Comparison of ENCODE assay signal across 18 cellular contexts in the genomic region with DNA sequence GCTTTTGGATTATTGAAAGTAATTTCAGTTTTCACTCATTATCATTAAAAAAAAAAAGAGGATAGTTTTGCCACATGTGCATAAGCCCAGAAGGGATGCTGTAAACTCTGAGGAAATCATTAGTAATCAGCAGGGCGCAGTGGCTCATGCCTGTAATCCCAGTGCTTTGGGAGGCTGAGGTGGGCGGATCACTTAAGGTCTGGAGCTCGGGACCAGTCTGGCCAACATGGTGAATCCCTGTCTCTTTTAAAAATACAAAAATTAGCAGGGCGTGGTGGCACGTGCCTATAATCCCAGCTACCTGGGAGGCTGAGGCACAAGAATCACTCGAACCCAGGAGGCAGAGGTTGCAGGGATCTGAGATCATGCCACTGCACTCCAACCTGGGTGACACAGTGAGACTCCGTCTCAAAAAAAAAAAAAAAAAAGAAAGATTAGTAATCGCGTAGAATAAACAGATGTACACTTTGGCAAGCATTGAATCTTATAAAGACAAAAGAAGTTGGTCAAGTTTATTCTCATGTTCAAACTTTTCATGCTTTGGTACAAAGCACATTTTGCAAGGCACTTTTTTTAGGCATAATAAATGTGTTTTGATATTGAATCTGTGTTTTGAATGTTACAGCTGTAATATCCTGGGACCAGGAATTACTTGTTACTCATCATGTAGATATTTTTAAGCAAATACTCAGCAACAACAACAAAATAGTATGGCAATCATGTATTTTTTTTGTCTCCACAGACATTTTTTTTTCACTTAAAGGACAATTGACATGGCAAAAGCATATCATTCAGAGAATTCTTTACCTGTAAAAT.
A peak's percentile ranks its signal among the peaks of the same experiment; 100 is the strongest.
DNase-seq lines count a peak whose midpoint lies in the region; ATAC-seq, FAIRE-seq and TF ChIP-seq lines count a peak whose summit lies in the region.
"Had no signal": no experiment of that assay in that cellular context is flagged by ENCODE, and none has a peak within 500 bp of the region (broad histone marks: within the 10 kb centered on the region; RNA-seq: fewer than 3 reads in every experiment).

No MANE protein-coding gene starts in this region.

- H3K36me3 ChIP-seq in left ventricle myocardium inferior: no peaks in the 10 kb centered on the region
- H3K36me3 ChIP-seq in right atrium auricular region: no peaks in the 10 kb centered on the region
- H3K36me3 ChIP-seq in brain microvascular endothelial cell (replicated peaks): no peaks in the 10 kb centered on the region
- H3K36me3 ChIP-seq in HepG2 (replicated peaks in 1 of 2; ENCODE audit: control insufficient read depth in 1 of 2, insufficient read depth in 2 of 2, low read length in 2 of 2): no peaks in the 10 kb centered on the region
- no peaks in the 10 kb centered on the region for H3K36me3 ChIP-seq in upper lobe of right lung
- H3K36me3 ChIP-seq: upper lobe of left lung had no signal

- TF ChIP-seq CTCF in left ventricle myocardium inferior (IDR thresholded peaks at IDR 0.05; ENCODE audit: borderline replicate concordance) (no peak), right atrium auricular region (IDR thresholded peaks at IDR 0.05) (no peak), brain microvascular endothelial cell (IDR thresholded peaks at IDR 0.05; ENCODE audit: low read depth, low read length, missing control alignments) (no peak), HepG2 (CRISPR knock-in tag; IDR thresholded peaks at IDR 0.05) (no peak), upper lobe of right lung (IDR thresholded peaks at IDR 0.05) (no peak)

- POLR2A ChIA-PET in HepG2 (lab: Yijun Ruan, JAX): no interaction called here

- CTCF ChIA-PET in HepG2 (lab: Yijun Ruan, JAX; ENCODE audit: low intra/inter-chr PET ratio, low total read pairs): no interaction called here

- H3K9me3 ChIP-seq in left ventricle myocardium inferior (replicated peaks): peaks cover 9% of the 10 kb centered on the region
- no peaks in the 10 kb centered on the region for H3K9me3 ChIP-seq in right atrium auricular region
- no peaks in the 10 kb centered on the region for H3K9me3 ChIP-seq in HepG2 (ENCODE audit: low read length)
- H3K9me3 ChIP-seq in upper lobe of right lung: no peaks in the 10 kb centered on the region
- H3K9me3 ChIP-seq: upper lobe of left lung had no signal

- no peak for ATAC-seq in HepG2
- ATAC-seq in GM19452 (IDR thresholded peaks at IDR 0.05; ENCODE audit: unreplicated experiment): no peak
- no peak for ATAC-seq in upper lobe of right lung
- ATAC-seq: SK-N-SH treated with all-trans-retinoic acid at 6 μM for 48 hours had no signal

- FAIRE-seq in HepG2 (lab: Jason Lieb, UNC): no peak
- FAIRE-seq: bronchial epithelial cell had no signal

- TF ChIP-seq POLR2A in HepG2 (IDR thresholded peaks at IDR 0.05; ENCODE audit: insufficient read depth in 1 of 2, low read depth in 2 of 2, low read length in 2 of 2): no peak

- DNase-seq in left ventricle myocardium inferior (peak; percentile 17), right atrium auricular region (ENCODE audit: low spot score) (no peak), brain microvascular endothelial cell (peak; percentile 30), HepG2 (ENCODE audit: low spot score) (no peak), upper lobe of right lung (no peak), immature natural killer cell (no peak)
- no peak for DNase-seq in stimulated activated CD4-positive, alpha-beta T cell treated with anti-CD3 and anti-CD28 coated beads, Interleukin-12 subunit alpha, Interleukin-12 subunit beta, amount 100 ng/mL, for 4 hours
- DNase-seq: activated naive CD4-positive, alpha-beta T cell; head of caudate nucleus; KBM-7; naive B cell; NCI-H1694; NCI-H446 treated with DMSO at 0.1 percent for 48 hours; stimulated activated CD4-positive, alpha-beta T cell treated with anti-CD3 and anti-CD28 coated beads, Interleukin-4, amount 100 ng/mL, for 1 hour; upper lobe of left lung had no signal

- H3K79me2 ChIP-seq in HepG2 (ENCODE audit: insufficient read depth, low read length): no peaks in the 10 kb centered on the region

- H3K27ac Mint-ChIP-seq in immature natural killer cell: no peak overlapping the region
- H3K27ac Mint-ChIP-seq: naive B cell had no signal

- in situ Hi-C loops in brain microvascular endothelial cell (cut with HindIII; ENCODE audit: low pct_ligation_motif_present, low sequenced_read_pairs): no loop called here
- in situ Hi-C loops in HepG2 (cut with HindIII; ENCODE audit: extremely low pct_ligation_motif_present, low pct_unique_long_range_greater_than_20kb): no loop called here

- no peaks in the 10 kb centered on the region for H4K20me1 ChIP-seq in HepG2 (ENCODE audit: insufficient read depth, low read length)

- H3K4me3 Mint-ChIP-seq in immature natural killer cell: no peak overlapping the region
- H3K4me3 Mint-ChIP-seq: naive B cell had no signal

- WGBS in HepG2 (ENCODE audit: low lambda C conversion rate): 93% methylated on average over 9 of the region's 9 CpGs

- H3K9ac ChIP-seq in HepG2 (ENCODE audit: insufficient read depth, low read depth, low read length): no peak overlapping the region

- peaks cover 10% of the 10 kb centered on the region for H3K4me1 ChIP-seq in left ventricle myocardium inferior
- H3K4me1 ChIP-seq in right atrium auricular region: peaks cover 0 to 11% of the 10 kb centered on the region in 2 donors
- peaks cover 74% of the 10 kb centered on the region for H3K4me1 ChIP-seq in HepG2 (ENCODE audit: insufficient read depth, low read length)
- no peaks in the 10 kb centered on the region for H3K4me1 ChIP-seq in upper lobe of right lung
- H3K4me1 ChIP-seq: upper lobe of left lung had no signal

- no peaks in the 10 kb centered on the region for H3K4me1 Mint-ChIP-seq in immature natural killer cell
- H3K4me1 Mint-ChIP-seq: naive B cell had no signal

- intact Hi-C loops in left ventricle myocardium inferior (cut with micrococcal nuclease) (no loop called here), HepG2 (cut with micrococcal nuclease; ENCODE audit: unreplicated experiment) (loop anchor here (5.0 to 10.0 kb wide), 2 partner anchors 150 to 347 kb away; no protein-coding TSS in a partner anchor), upper lobe of right lung (cut with DNase I) (no loop called here)

- H3K9me3 Mint-ChIP-seq in immature natural killer cell: peaks cover 4 to 12% (median 6%) of the 10 kb centered on the region in 6 donors

- BruUV-seq in HepG2 (replicated peaks; lab: Mats Ljungman, UMichigan): no TSS peak

- TF ChIP-seq RAD21 in HepG2 (CRISPR knock-in tag; IDR thresholded peaks at IDR 0.05): no peak

- TF ChIP-seq EP300 in HepG2 (IDR thresholded peaks at IDR 0.05; ENCODE audit: low read depth in 2 of 2, low read length in 2 of 2) (no peak), HepG2 (CRISPR knock-in tag; IDR thresholded peaks at IDR 0.05; ENCODE audit: borderline replicate concordance) (no peak)

- H3K4me3 ChIP-seq in left ventricle myocardium inferior (no peak overlapping the region), right atrium auricular region (no peak overlapping the region), brain microvascular endothelial cell (ENCODE audit: low read depth, low read length) (peak overlapping the region; percentile 18), HepG2 (replicated peaks in 1 of 3; ENCODE audit: insufficient read depth in 1 of 3, low read depth in 2 of 3, low read length in 3 of 3) (no peak overlapping the region), upper lobe of right lung (no peak overlapping the region)
- H3K4me3 ChIP-seq: upper lobe of left lung had no signal

- H3K4me2 ChIP-seq in HepG2 (ENCODE audit: low read depth, low read length): no peak overlapping the region

- H3K27me3 Mint-ChIP-seq in immature natural killer cell (ENCODE audit: low read depth in 3 of 3): no peaks in the 10 kb centered on the region
- H3K27me3 Mint-ChIP-seq: naive B cell had no signal

- no peaks in the 10 kb centered on the region for H3K27me3 ChIP-seq in left ventricle myocardium inferior (ENCODE audit: low read depth)
- no peaks in the 10 kb centered on the region for H3K27me3 ChIP-seq in right atrium auricular region
- no peaks in the 10 kb centered on the region for H3K27me3 ChIP-seq in brain microvascular endothelial cell (replicated peaks)
- H3K27me3 ChIP-seq in HepG2 (ENCODE audit: control insufficient read depth in 1 of 2, insufficient read depth in 2 of 2, low read length in 2 of 2): no peaks in the 10 kb centered on the region
- no peaks in the 10 kb centered on the region for H3K27me3 ChIP-seq in upper lobe of right lung
- H3K27me3 ChIP-seq: upper lobe of left lung had no signal

- H3K27ac ChIP-seq in left ventricle myocardium inferior (replicated peaks) (peak overlapping the region; percentile 37), right atrium auricular region (no peak overlapping the region), brain microvascular endothelial cell (no peak overlapping the region), HepG2 (ENCODE audit: extremely low read length, insufficient read depth, low read length) (peak overlapping the region; percentile 100), upper lobe of right lung (no peak overlapping the region)
- H3K27ac ChIP-seq: upper lobe of left lung had no signal

- H2AFZ ChIP-seq in HepG2 (ENCODE audit: low read length): no peak overlapping the region

- no peaks in the 10 kb centered on the region for H3K36me3 Mint-ChIP-seq in immature natural killer cell
- H3K36me3 Mint-ChIP-seq: naive B cell had no signal

TF ChIP-seq in HepG2, 621 proteins besides CTCF, POLR2A, EP300 and RAD21 (continues in another document):
- TF ChIP-seq, protein P1, sequence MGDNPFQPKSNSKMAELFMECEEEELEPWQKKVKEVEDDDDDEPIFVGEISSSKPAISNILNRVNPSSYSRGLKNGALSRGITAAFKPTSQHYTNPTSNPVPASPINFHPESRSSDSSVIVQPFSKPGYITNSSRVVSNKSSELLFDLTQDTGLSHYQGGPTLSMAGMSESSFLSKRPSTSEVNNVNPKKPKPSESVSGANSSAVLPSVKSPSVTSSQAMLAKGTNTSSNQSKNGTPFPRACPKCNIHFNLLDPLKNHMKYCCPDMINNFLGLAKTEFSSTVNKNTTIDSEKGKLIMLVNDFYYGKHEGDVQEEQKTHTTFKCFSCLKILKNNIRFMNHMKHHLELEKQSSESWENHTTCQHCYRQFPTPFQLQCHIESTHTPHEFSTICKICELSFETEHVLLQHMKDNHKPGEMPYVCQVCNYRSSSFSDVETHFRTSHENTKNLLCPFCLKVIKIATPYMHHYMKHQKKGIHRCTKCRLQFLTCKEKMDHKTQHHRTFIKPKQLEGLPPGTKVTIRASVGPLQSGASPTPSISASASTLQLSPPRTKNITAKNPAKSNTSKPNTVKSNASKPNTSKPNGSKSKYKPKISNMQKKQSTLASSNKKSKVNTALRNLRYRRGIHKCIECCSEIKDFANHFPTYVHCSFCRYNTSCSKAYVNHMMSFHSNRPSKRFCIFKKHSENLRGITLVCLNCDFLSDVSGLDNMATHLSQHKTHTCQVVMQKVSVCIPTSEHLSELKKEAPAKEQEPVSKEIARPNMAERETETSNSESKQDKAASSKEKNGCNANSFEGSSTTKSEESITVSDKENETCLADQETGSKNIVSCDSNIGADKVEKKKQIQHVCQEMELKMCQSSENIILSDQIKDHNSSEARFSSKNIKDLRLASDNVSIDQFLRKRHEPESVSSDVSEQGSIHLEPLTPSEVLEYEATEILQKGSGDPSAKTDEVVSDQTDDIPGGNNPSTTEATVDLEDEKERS (CRISPR knock-in tag; IDR thresholded peaks at IDR 0.05): no peak
- peak; percentile 90 for TF ChIP-seq ZBTB38 (CRISPR knock-in tag; IDR thresholded peaks at IDR 0.05)

Comparison
In these comparisons a context has a peak if more than half of its experiments do, and no peak if none do; other contexts are left out.
1. DNase-seq: peak in left ventricle myocardium inferior (single experiment) and brain microvascular endothelial cell (single experiment); none in right atrium auricular region (single experiment), HepG2 (single experiment), stimulated activated CD4-positive, alpha-beta T cell treated with anti-CD3 and anti-CD28 coated beads, Interleukin-12 subunit alpha, Interleukin-12 subunit beta, amount 100 ng/mL, for 4 hours (single experiment), upper lobe of right lung (single experiment) and immature natural killer cell (0 of 3).
2. H3K27ac ChIP-seq: peak in left ventricle myocardium inferior (single experiment) and HepG2 (single experiment); none in right atrium auricular region (0 of 2), brain microvascular endothelial cell (single experiment) and upper lobe of right lung (single experiment).